ENCODE assay signal across 18 cellular contexts in the genomic region with DNA sequence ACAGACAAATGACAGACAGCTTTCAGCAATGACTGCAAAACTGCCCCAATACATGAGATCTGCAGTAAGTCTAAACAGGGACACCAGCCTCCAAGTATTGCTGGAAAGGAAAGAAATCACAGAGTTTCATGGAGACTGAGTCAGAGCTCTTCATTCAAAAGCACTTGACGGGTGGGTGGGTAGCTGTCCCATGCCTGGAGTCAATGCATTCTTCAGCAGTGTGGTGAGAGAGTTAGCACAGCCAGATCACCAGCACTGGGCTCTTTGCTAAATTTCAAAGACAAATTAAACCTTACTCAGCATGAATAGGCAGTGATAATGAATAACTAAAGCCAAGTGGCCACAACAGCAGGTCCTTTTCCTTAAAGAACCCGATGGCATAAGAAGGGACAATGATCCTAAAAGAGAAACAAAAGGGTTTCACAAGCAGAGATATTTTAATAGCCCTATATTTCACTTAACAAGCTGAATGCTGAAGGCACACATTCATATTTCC.
"Had no signal": no experiment of that assay in that cellular context is flagged by ENCODE, and none has a peak within 500 bp of the region (broad histone marks: within the 10 kb centered on the region; RNA-seq: fewer than 3 reads in every experiment).

No MANE protein-coding gene starts in this region.

- H3K4me1 ChIP-seq: parathyroid adenoma, tibial artery had no signal

- FAIRE-seq: frontal cortex, kidney, urothelium cell line had no signal

- ATAC-seq: left ventricle myocardium superior; naive thymus-derived CD8-positive, alpha-beta T cell had no signal

- H3K79me2 ChIP-seq: parathyroid adenoma had no signal

- DNase-seq: activated CD4-positive, alpha-beta T cell treated with anti-CD3 and anti-CD28 coated beads, Interleukin-2, amount 50 U/mL, for 4 hours; activated CD4-positive, CD25-positive, alpha-beta regulatory T cell treated with anti-CD3 and anti-CD28 coated beads, Interleukin-2, amount 50 U/mL, for 72 hours; activated naive CD8-positive, alpha-beta T cell treated with anti-CD3 and anti-CD28 coated beads, Interleukin-2, amount 10 ng/mL, durations not matched to agents 7 days and 5 days; amygdala; central memory CD4-positive, alpha-beta T cell; colonic mucosa; erythroblast; kidney; left ventricle myocardium superior; naive thymus-derived CD8-positive, alpha-beta T cell; stimulated activated CD4-positive, alpha-beta T cell treated with anti-CD3 and anti-CD28 coated beads, Interleukin-12 subunit alpha, Interleukin-12 subunit beta, amount 100 ng/mL, for 4 hours; stimulated activated CD4-positive, alpha-beta T cell treated with anti-CD3 and anti-CD28 coated beads, Interleukin-1b, Interleukin-23, amount 100 ng/mL, for 48 hours; stimulated activated naive CD4-positive, alpha-beta T cell treated with Interleukin-2 at 50 U/mL for 16 hours; tibial artery had no signal

- H3K9me3 ChIP-seq: colonic mucosa had no signal

- H3K27me3 ChIP-seq: colonic mucosa, neutrophil, tibial artery had no signal

- H3K27ac ChIP-seq: colonic mucosa, neutrophil, parathyroid adenoma, tibial artery had no signal

- H3K36me3 ChIP-seq: colonic mucosa, neutrophil, tibial artery had no signal

- H2AFZ ChIP-seq: parathyroid adenoma had no signal

- H3K4me3 ChIP-seq: colonic mucosa, tibial artery had no signal

- H3K9ac ChIP-seq: parathyroid adenoma had no signal
